Comparison of ENCODE assay signal across 37 cellular contexts in the genomic region with DNA sequence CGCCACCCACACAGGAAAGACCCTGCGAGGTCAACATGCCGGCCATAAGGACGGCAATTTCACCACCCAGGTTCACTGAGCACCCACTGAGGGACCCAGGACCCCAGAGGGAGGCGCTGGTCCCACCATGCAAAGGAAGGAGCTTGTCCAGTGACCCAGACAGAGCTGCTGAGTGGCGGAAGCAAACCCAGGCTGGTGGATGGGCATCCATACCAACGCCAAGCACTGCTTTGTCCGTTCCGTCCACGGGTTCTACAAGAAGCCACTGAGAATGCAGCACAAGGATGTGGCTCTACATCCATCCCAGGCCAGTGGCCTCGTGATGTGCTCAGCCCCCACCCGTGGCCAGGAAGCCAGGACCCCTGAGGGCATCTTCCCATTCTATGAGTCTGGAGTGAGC.
"Had no signal": no experiment of that assay in that cellular context is flagged by ENCODE, and none has a peak within 500 bp of the region (broad histone marks: within the 10 kb centered on the region; RNA-seq: fewer than 3 reads in every experiment).

No MANE protein-coding gene starts in this region.

- H3K4me1 ChIP-seq: ascending aorta had no signal

- DNase-seq: activated CD4-positive, alpha-beta memory T cell treated with anti-CD3 and anti-CD28 coated beads, Interleukin-2, amount 10 ng/mL, durations not matched to agents 7 days and 5 days; activated CD4-positive, alpha-beta T cell treated with anti-CD3 and anti-CD28 coated beads for 1 hour; activated CD4-positive, alpha-beta T cell treated with anti-CD3 and anti-CD28 coated beads for 36 hours; activated CD4-positive, alpha-beta T cell treated with anti-CD3 and anti-CD28 coated beads for 48 hours; activated CD4-positive, alpha-beta T cell treated with anti-CD3 and anti-CD28 coated beads, Interleukin-2, amount 10 ng/mL, durations not matched to agents 7 days and 5 days; activated CD4-positive, alpha-beta T cell treated with anti-CD3 and anti-CD28 coated beads, Interleukin-2, amount 50 U/mL, for 48 hours; activated CD4-positive, CD25-positive, alpha-beta regulatory T cell; activated CD8-positive, alpha-beta memory T cell treated with anti-CD3 and anti-CD28 coated beads for 24 hours; activated CD8-positive, alpha-beta memory T cell treated with anti-CD3 and anti-CD28 coated beads, Interleukin-2, amount 10 ng/mL, durations not matched to agents 7 days and 5 days; activated CD8-positive, alpha-beta memory T cell treated with anti-CD3 and anti-CD28 coated beads, Interleukin-2, amount 50 U/mL, for 48 hours; activated CD8-positive, alpha-beta T cell treated with anti-CD3 and anti-CD28 coated beads, Interleukin-2, amount 10 ng/mL, durations not matched to agents 7 days and 5 days; activated effector memory CD4-positive, alpha-beta T cell treated with Interleukin-2 at 50 U/mL for 16 hours; activated gamma-delta T cell; activated naive CD4-positive, alpha-beta T cell treated with anti-CD3 and anti-CD28 coated beads, Interleukin-2, amount 10 ng/mL, durations not matched to agents 7 days and 5 days; activated naive CD4-positive, alpha-beta T cell treated with Interleukin-2 at 50 U/mL for 16 hours; activated naive CD8-positive, alpha-beta T cell treated with anti-CD3 and anti-CD28 coated beads, Interleukin-2, amount 10 ng/mL, durations not matched to agents 7 days and 5 days; activated naive CD8-positive, alpha-beta T cell treated with anti-CD3 and anti-CD28 coated beads, Interleukin-2, amount 50 U/mL, for 24 hours; activated T-cell treated with anti-CD3 and anti-CD28 coated beads, Interleukin-2, amount 50 U/mL, for 24 hours; activated T-cell treated with anti-CD3 and anti-CD28 coated beads, Interleukin-2, amount 50 U/mL, for 48 hours; amygdala; anterior cingulate cortex; caudate nucleus; cerebellar nuclear complex; T-cell; T-helper 2 cell; T-helper 9 cell; WERI-Rb-1 had no signal

- ATAC-seq: activated CD4-positive, alpha-beta T cell treated with anti-CD3 and anti-CD28 coated beads for 36 hours; activated CD4-positive, CD25-positive, alpha-beta regulatory T cell treated with anti-CD3 and anti-CD28 coated beads, Interleukin-2, amount 50 U/mL, for 24 hours; activated CD8-positive, alpha-beta memory T cell treated with anti-CD3 and anti-CD28 coated beads, Interleukin-2, amount 10 ng/mL, durations not matched to agents 7 days and 5 days; activated CD8-positive, alpha-beta T cell treated with anti-CD3 and anti-CD28 coated beads, Interleukin-2, amount 10 ng/mL, durations not matched to agents 7 days and 5 days; T-cell; WTC11 had no signal

- H3K27ac Mint-ChIP-seq: activated CD4-positive, alpha-beta memory T cell treated with anti-CD3 and anti-CD28 coated beads, Interleukin-2, amount 10 ng/mL, durations not matched to agents 7 days and 5 days; activated CD4-positive, alpha-beta T cell treated with anti-CD3 and anti-CD28 coated beads for 36 hours; activated CD4-positive, alpha-beta T cell treated with anti-CD3 and anti-CD28 coated beads, Interleukin-2, amount 10 ng/mL, durations not matched to agents 7 days and 5 days; activated CD8-positive, alpha-beta memory T cell treated with anti-CD3 and anti-CD28 coated beads, Interleukin-2, amount 10 ng/mL, durations not matched to agents 7 days and 5 days; activated CD8-positive, alpha-beta T cell treated with anti-CD3 and anti-CD28 coated beads, Interleukin-2, amount 10 ng/mL, durations not matched to agents 7 days and 5 days; activated naive CD4-positive, alpha-beta T cell treated with anti-CD3 and anti-CD28 coated beads, Interleukin-2, amount 10 ng/mL, durations not matched to agents 7 days and 5 days; activated naive CD4-positive, alpha-beta T cell treated with anti-CD3 and anti-CD28 coated beads, Interleukin-2, amount 50 U/mL, for 24 hours; activated naive CD8-positive, alpha-beta T cell; activated naive CD8-positive, alpha-beta T cell treated with anti-CD3 and anti-CD28 coated beads, Interleukin-2, amount 50 U/mL, for 24 hours; activated T-cell treated with anti-CD3 and anti-CD28 coated beads, Interleukin-2, amount 50 U/mL, for 24 hours; activated T-helper 2 cell treated with anti-CD3 and anti-CD28 coated beads, Interferon-gamma antibody, Interleukin-2, Interleukin-4, amounts not matched to agents 10 μg/mL and 5 μg/mL and 100 μg/mL, durations not matched to agents 14 hours and 24 hours and 36 hours; brain; T-cell; T-helper 2 cell treated with Interferon-gamma antibody and Interleukin-4, amounts not matched to agents 5 μg/mL and 100 μg/mL, for 36 hours had no signal

- H3K4me3 Mint-ChIP-seq: activated CD4-positive, alpha-beta memory T cell treated with anti-CD3 and anti-CD28 coated beads, Interleukin-2, amount 10 ng/mL, durations not matched to agents 7 days and 5 days; activated CD4-positive, alpha-beta T cell treated with anti-CD3 and anti-CD28 coated beads for 36 hours; activated CD4-positive, alpha-beta T cell treated with anti-CD3 and anti-CD28 coated beads, Interleukin-2, amount 10 ng/mL, durations not matched to agents 7 days and 5 days; activated CD8-positive, alpha-beta memory T cell treated with anti-CD3 and anti-CD28 coated beads, Interleukin-2, amount 10 ng/mL, durations not matched to agents 7 days and 5 days; activated CD8-positive, alpha-beta T cell treated with anti-CD3 and anti-CD28 coated beads, Interleukin-2, amount 10 ng/mL, durations not matched to agents 7 days and 5 days; activated naive CD4-positive, alpha-beta T cell treated with anti-CD3 and anti-CD28 coated beads, Interleukin-2, amount 10 ng/mL, durations not matched to agents 7 days and 5 days; activated naive CD4-positive, alpha-beta T cell treated with anti-CD3 and anti-CD28 coated beads, Interleukin-2, amount 50 U/mL, for 24 hours; activated naive CD8-positive, alpha-beta T cell; activated naive CD8-positive, alpha-beta T cell treated with anti-CD3 and anti-CD28 coated beads, Interleukin-2, amount 10 ng/mL, durations not matched to agents 7 days and 5 days; activated naive CD8-positive, alpha-beta T cell treated with anti-CD3 and anti-CD28 coated beads, Interleukin-2, amount 50 U/mL, for 24 hours; activated T-cell treated with anti-CD3 and anti-CD28 coated beads, Interleukin-2, amount 50 U/mL, for 24 hours; brain; central memory CD8-positive, alpha-beta T cell; T-cell; T-helper 2 cell treated with Interferon-gamma antibody and Interleukin-4, amounts not matched to agents 5 μg/mL and 100 μg/mL, for 36 hours; WTC11 had no signal

- H3K4me1 Mint-ChIP-seq: activated CD4-positive, alpha-beta memory T cell treated with anti-CD3 and anti-CD28 coated beads, Interleukin-2, amount 10 ng/mL, durations not matched to agents 7 days and 5 days; activated CD8-positive, alpha-beta memory T cell treated with anti-CD3 and anti-CD28 coated beads, Interleukin-2, amount 10 ng/mL, durations not matched to agents 7 days and 5 days; brain; central memory CD8-positive, alpha-beta T cell had no signal

- H3K27me3 Mint-ChIP-seq: activated CD4-positive, alpha-beta memory T cell treated with anti-CD3 and anti-CD28 coated beads, Interleukin-2, amount 10 ng/mL, durations not matched to agents 7 days and 5 days; activated CD4-positive, alpha-beta T cell treated with anti-CD3 and anti-CD28 coated beads for 36 hours; activated CD4-positive, alpha-beta T cell treated with anti-CD3 and anti-CD28 coated beads, Interleukin-2, amount 10 ng/mL, durations not matched to agents 7 days and 5 days; activated CD8-positive, alpha-beta memory T cell treated with anti-CD3 and anti-CD28 coated beads, Interleukin-2, amount 10 ng/mL, durations not matched to agents 7 days and 5 days; activated naive CD4-positive, alpha-beta T cell treated with anti-CD3 and anti-CD28 coated beads, Interleukin-2, amount 10 ng/mL, durations not matched to agents 7 days and 5 days; activated naive CD4-positive, alpha-beta T cell treated with anti-CD3 and anti-CD28 coated beads, Interleukin-2, amount 50 U/mL, for 24 hours; activated naive CD8-positive, alpha-beta T cell; activated naive CD8-positive, alpha-beta T cell treated with anti-CD3 and anti-CD28 coated beads, Interleukin-2, amount 10 ng/mL, durations not matched to agents 7 days and 5 days; activated naive CD8-positive, alpha-beta T cell treated with anti-CD3 and anti-CD28 coated beads, Interleukin-2, amount 50 U/mL, for 24 hours; activated T-cell treated with anti-CD3 and anti-CD28 coated beads, Interleukin-2, amount 50 U/mL, for 24 hours; brain; central memory CD8-positive, alpha-beta T cell; T-cell had no signal

- H3K4me3 ChIP-seq: ascending aorta, cardiac muscle cell had no signal

- H3K9me3 Mint-ChIP-seq: activated CD4-positive, alpha-beta memory T cell treated with anti-CD3 and anti-CD28 coated beads, Interleukin-2, amount 10 ng/mL, durations not matched to agents 7 days and 5 days; activated CD4-positive, alpha-beta T cell treated with anti-CD3 and anti-CD28 coated beads, Interleukin-2, amount 10 ng/mL, durations not matched to agents 7 days and 5 days; activated naive CD4-positive, alpha-beta T cell treated with anti-CD3 and anti-CD28 coated beads, Interleukin-2, amount 10 ng/mL, durations not matched to agents 7 days and 5 days; activated naive CD4-positive, alpha-beta T cell treated with anti-CD3 and anti-CD28 coated beads, Interleukin-2, amount 50 U/mL, for 24 hours; activated naive CD8-positive, alpha-beta T cell treated with anti-CD3 and anti-CD28 coated beads, Interleukin-2, amount 10 ng/mL, durations not matched to agents 7 days and 5 days; activated naive CD8-positive, alpha-beta T cell treated with anti-CD3 and anti-CD28 coated beads, Interleukin-2, amount 50 U/mL, for 24 hours; activated T-cell treated with anti-CD3 and anti-CD28 coated beads, Interleukin-2, amount 50 U/mL, for 24 hours; activated T-helper 2 cell treated with anti-CD3 and anti-CD28 coated beads, Interferon-gamma antibody, Interleukin-2, Interleukin-4, amounts not matched to agents 10 μg/mL and 5 μg/mL and 100 μg/mL, durations not matched to agents 14 hours and 24 hours and 36 hours; brain; central memory CD8-positive, alpha-beta T cell; T-cell; T-helper 2 cell treated with Interferon-gamma antibody and Interleukin-4, amounts not matched to agents 5 μg/mL and 100 μg/mL, for 36 hours; WTC11 had no signal

- H3K27me3 ChIP-seq: ascending aorta, cardiac muscle cell had no signal

- H3K9me3 ChIP-seq: ascending aorta had no signal

- H3K27ac ChIP-seq: ascending aorta, cardiac muscle cell, WERI-Rb-1 had no signal
